16 cellular contexts compared by ENCODE assay signal in genomic region chr15:45486317-45486716, GRCh38. TPM values are rescaled to one million over a fixed set of nuclear protein-coding genes. Genes with fewer than 3 reads are reported as not detected.
DNase-seq lines count a peak whose midpoint lies in the region; ATAC-seq and TF ChIP-seq lines count a peak whose summit lies in the region.
"Had no signal": no experiment of that assay in that cellular context is flagged by ENCODE, and none has a peak within 500 bp of the region (broad histone marks: within the 10 kb centered on the region; RNA-seq: fewer than 3 reads in every experiment).

No MANE protein-coding gene starts in this region.

- WGBS in SK-N-SH (ENCODE audit: low lambda C conversion rate): 86% methylated on average over 1 of the region's 1 CpG

- H3K27ac ChIP-seq in dorsolateral prefrontal cortex (peak overlapping the region in 58 of 59 donors; percentile 7 to 95 (median 84)), substantia nigra (ENCODE audit: low read depth, low read length, poor library complexity, severe bottlenecking) (peak overlapping the region; percentile 47), SK-N-SH (ENCODE audit: low read depth in 2 of 2, low read length in 1 of 2) (no peak overlapping the region)

- ATAC-seq in GM21717 (IDR thresholded peaks at IDR 0.05; ENCODE audit: unreplicated experiment): no peak
- ATAC-seq: GM23338, HCT116 had no signal

- H3K27me3 ChIP-seq in dorsolateral prefrontal cortex: no peaks in the 10 kb centered on the region
- H3K27me3 ChIP-seq in SK-N-SH (ENCODE audit: insufficient read depth): no peaks in the 10 kb centered on the region

- TF ChIP-seq RAD21 in SK-N-SH (IDR thresholded peaks at IDR 0.05; ENCODE audit: low read length): no peak

- H3K36me3 ChIP-seq in SK-N-SH (replicated peaks in 1 of 2; ENCODE audit: control insufficient read depth in 1 of 2, insufficient read depth in 2 of 2, low read length in 1 of 2): peaks cover 9 to 11% of the 10 kb centered on the region in 2 experiments
- H3K36me3 ChIP-seq: BE2C had no signal

- DNase-seq in dorsolateral prefrontal cortex: no peak
- DNase-seq in medulla oblongata (ENCODE audit: extremely low spot score): peak; percentile 51
- DNase-seq in substantia nigra (lab: John Stamatoyannopoulos, UW): no peak
- DNase-seq in D341Med (ENCODE audit: low spot score): no peak
- DNase-seq in NCI-H2081 treated with DMSO at 0.1 percent for 48 hours (lab: John Stamatoyannopoulos, UW): no peak
- no peak for DNase-seq in SK-N-SH
- DNase-seq: ACHN; BE2C; C1 segment of cervical spinal cord; CD4-positive, CD25-positive, alpha-beta regulatory T cell; CD8-positive, alpha-beta memory T cell; COR-L47; HFFc6 had no signal

- TF ChIP-seq CTCF in dorsolateral prefrontal cortex (IDR thresholded peaks at IDR 0.05 in 54 of 56, conservative IDR thresholded peaks at IDR 0.05 in 2 of 56; ENCODE audit: low read depth in 1 of 56, partially characterized antibody in 56 of 56) (no peak), SK-N-SH (IDR thresholded peaks at IDR 0.05) (no peak)

- CTCF ChIA-PET in SK-N-SH (lab: Yijun Ruan, JAX): interaction anchor here (0.6 to 1.7 kb wide), 3 partner anchors 9 to 281 kb away, joined by 3 to 5 read pairs (median 3); no protein-coding TSS in a partner anchor

- no peak overlapping the region for H3K4me2 ChIP-seq in SK-N-SH
- H3K4me2 ChIP-seq: GM23338 had no signal

- no peaks in the 10 kb centered on the region for H3F3A ChIP-seq in SK-N-SH (replicated peaks; ENCODE audit: insufficient read depth)

- H3K4me3 ChIP-seq in dorsolateral prefrontal cortex (peak overlapping the region in 2 of 59 donors; percentile 30), SK-N-SH (ENCODE audit: low read depth in 2 of 2, low read length in 1 of 2) (no peak overlapping the region)
- H3K4me3 ChIP-seq: GM23338 had no signal

- no peaks in the 10 kb centered on the region for H3K9me3 ChIP-seq in SK-N-SH
- H3K9me3 ChIP-seq: BE2C had no signal

- no peaks in the 10 kb centered on the region for H3K79me2 ChIP-seq in SK-N-SH (ENCODE audit: insufficient read depth)

- TF ChIP-seq EP300 in SK-N-SH (IDR thresholded peaks at IDR 0.05; ENCODE audit: borderline replicate concordance in 1 of 2, low read depth in 1 of 2, low read length in 1 of 2): no peak

- H3K4me1 ChIP-seq in SK-N-SH (ENCODE audit: control insufficient read depth in 1 of 2, insufficient read depth in 2 of 2, low read depth in 1 of 2, low read length in 1 of 2): no peaks in the 10 kb centered on the region
- H3K4me1 ChIP-seq: BE2C had no signal

- H3K9me2 ChIP-seq in SK-N-SH: no peaks in the 10 kb centered on the region

- intact Hi-C loops in dorsolateral prefrontal cortex (cut with DNase I): no loop called here

- H2AFZ ChIP-seq in SK-N-SH (ENCODE audit: low read depth): no peak overlapping the region
- H2AFZ ChIP-seq: GM23338 had no signal

- POLR2A ChIA-PET in SK-N-SH (lab: Yijun Ruan, JAX): no interaction called here

- no peak overlapping the region for H3K9ac ChIP-seq in SK-N-SH

- H4K20me1 ChIP-seq in SK-N-SH (ENCODE audit: insufficient read depth): no peaks in the 10 kb centered on the region

TF ChIP-seq in SK-N-SH, 30 proteins besides CTCF, POLR2A, EP300 and RAD21:
- no peak for TF ChIP-seq FOSL2 (IDR thresholded peaks at IDR 0.05; ENCODE audit: borderline replicate concordance, low read depth)
- TF ChIP-seq IRF3 (IDR thresholded peaks at IDR 0.05; ENCODE audit: low read depth, low read length): no peak
- TF ChIP-seq NRF1 (IDR thresholded peaks at IDR 0.05; ENCODE audit: low read depth, low read length): no peak
- TF ChIP-seq RCOR1 (IDR thresholded peaks at IDR 0.05; ENCODE audit: low read length): no peak
- TF ChIP-seq JUND (IDR thresholded peaks at IDR 0.05): no peak

RNA-seq across cellular contexts. Expression of gene SLC30A4, which starts 36.2 kb away (rescaled TPM):
- 10 to 100 TPM; 11.4 to 24.5 (median 17.2) TPM for total RNA-seq in dorsolateral prefrontal cortex
- 1.9 and 2.8 TPM in 2 replicates for polyA plus RNA-seq in SK-N-SH (2012; rRNA removed)
- polyA plus RNA-seq in SK-N-SH (2012; cell fraction: cytosol; rRNA removed): 2.9 and 3.2 TPM in 2 replicates
- 1.4 and 2.3 TPM in 2 replicates for polyA plus RNA-seq in SK-N-SH (2012; cell fraction: nucleus; rRNA removed)
- total RNA-seq: GM23338 had no signal
- polyA plus RNA-seq: GM23338 had no signal

Comparison
In these comparisons a context has a peak if more than half of its experiments do, and no peak if none do; other contexts are left out.
1. H3K27ac ChIP-seq: peak in dorsolateral prefrontal cortex (58 of 59) and substantia nigra (single experiment); none in SK-N-SH (0 of 2).